ENCODE assay signal across 22 cellular contexts in genomic region chr16:71622088-71622487, GRCh38. TPM values are rescaled to one million over a fixed set of nuclear protein-coding genes. Genes with fewer than 3 reads are reported as not detected.
"Had no signal": no experiment of that assay in that cellular context is flagged by ENCODE, and none has a peak within 500 bp of the region (broad histone marks: within the 10 kb centered on the region; RNA-seq: fewer than 3 reads in every experiment).

No MANE protein-coding gene starts in this region.

- H3K9me3 ChIP-seq: thyroid gland had no signal

- H3K27ac Mint-ChIP-seq: activated T-helper 1 cell treated with anti-CD3 and anti-CD28 coated beads, Interleukin-12 subunit alpha, Interleukin-12 subunit beta, Interleukin-2, Interleukin-4 antibody, amounts not matched to agents 30 ng/mL and 10 ng/mL and 1 ng/mL, durations not matched to agents 14 hours and 24 hours and 36 hours; nephron progenitor cell; stimulated activated memory B cell treated with anti-CD40 and anti-IgM and Interleukin-4, amounts not matched to agents 10 μg/mL and 1 μg/mL and 100 μg/mL, for 72 hours; T-helper 1 cell treated with Interleukin-12 subunit alpha and Interleukin-12 subunit beta and Interleukin-4 antibody, amounts not matched to agents 30 μg/mL and 1 μg/mL, for 36 hours had no signal

- H3K9me3 Mint-ChIP-seq: activated T-helper 1 cell treated with anti-CD3 and anti-CD28 coated beads, Interleukin-12 subunit alpha, Interleukin-12 subunit beta, Interleukin-2, Interleukin-4 antibody, amounts not matched to agents 30 ng/mL and 10 ng/mL and 1 ng/mL, durations not matched to agents 14 hours and 24 hours and 36 hours; T-helper 1 cell treated with Interleukin-12 subunit alpha and Interleukin-12 subunit beta and Interleukin-4 antibody, amounts not matched to agents 30 μg/mL and 1 μg/mL, for 36 hours had no signal

- H3K4me3 ChIP-seq: coronary artery, lung, sigmoid colon, thyroid gland had no signal

- H3K4me3 Mint-ChIP-seq: activated T-helper 1 cell treated with anti-CD3 and anti-CD28 coated beads, Interleukin-12 subunit alpha, Interleukin-12 subunit beta, Interleukin-2, Interleukin-4 antibody, amounts not matched to agents 30 ng/mL and 10 ng/mL and 1 ng/mL, durations not matched to agents 14 hours and 24 hours and 36 hours; nephron progenitor cell; stimulated activated memory B cell treated with anti-CD40 and anti-IgM and Interleukin-4, amounts not matched to agents 10 μg/mL and 1 μg/mL and 100 μg/mL, for 72 hours; T-helper 1 cell treated with Interleukin-12 subunit alpha and Interleukin-12 subunit beta and Interleukin-4 antibody, amounts not matched to agents 30 μg/mL and 1 μg/mL, for 36 hours had no signal

- DNase-seq: activated CD4-positive, CD25-positive, alpha-beta regulatory T cell treated with anti-CD3 and anti-CD28 coated beads, Interleukin-2, amount 50 U/mL, for 72 hours; aorta; brain microvascular endothelial cell; erythroblast; foreskin melanocyte; glutamatergic neuron; kidney; midbrain; nephron progenitor cell; occipital lobe; posterior cingulate gyrus; sigmoid colon; stimulated activated CD4-positive, alpha-beta T cell treated with anti-CD3 and anti-CD28 coated beads, Interleukin-4, amount 100 ng/mL, for 24 hours; thyroid gland had no signal

- H3K27ac ChIP-seq: brain microvascular endothelial cell, coronary artery, sigmoid colon, thyroid gland, VCaP had no signal

- ATAC-seq: left lobe of liver; stimulated activated memory B cell treated with anti-CD40 and anti-IgM and Interleukin-4, amounts not matched to agents 10 μg/mL and 1 μg/mL and 100 μg/mL, for 72 hours had no signal

- H3K4me1 Mint-ChIP-seq: nephron progenitor cell had no signal

- H3K36me3 ChIP-seq: brain microvascular endothelial cell, sigmoid colon, thyroid gland had no signal

- H3K27me3 ChIP-seq: thyroid gland had no signal

- H3K36me3 Mint-ChIP-seq: stimulated activated memory B cell treated with anti-CD40 and anti-IgM and Interleukin-4, amounts not matched to agents 10 μg/mL and 1 μg/mL and 100 μg/mL, for 72 hours had no signal

RNA-seq across cellular contexts. Expression of gene MARVELD3, which starts 3.9 kb away (rescaled TPM):
- total RNA-seq: activated T-helper 1 cell treated with anti-CD3 and anti-CD28 coated beads, Interleukin-12 subunit alpha, Interleukin-12 subunit beta, Interleukin-2, Interleukin-4 antibody, amounts not matched to agents 30 ng/mL and 10 ng/mL and 1 ng/mL, durations not matched to agents 14 hours and 24 hours and 36 hours; aorta; sigmoid colon had no signal

RNA-seq across cellular contexts. Expression of gene TAT, which starts 45.2 kb away (rescaled TPM):
- total RNA-seq: activated T-helper 1 cell treated with anti-CD3 and anti-CD28 coated beads, Interleukin-12 subunit alpha, Interleukin-12 subunit beta, Interleukin-2, Interleukin-4 antibody, amounts not matched to agents 30 ng/mL and 10 ng/mL and 1 ng/mL, durations not matched to agents 14 hours and 24 hours and 36 hours; aorta; kidney; renal cortical epithelial cell; sigmoid colon; thyroid gland had no signal
- polyA plus RNA-seq: aorta had no signal
